ENCODE assay signal across 26 cellular contexts in the genomic region with DNA sequence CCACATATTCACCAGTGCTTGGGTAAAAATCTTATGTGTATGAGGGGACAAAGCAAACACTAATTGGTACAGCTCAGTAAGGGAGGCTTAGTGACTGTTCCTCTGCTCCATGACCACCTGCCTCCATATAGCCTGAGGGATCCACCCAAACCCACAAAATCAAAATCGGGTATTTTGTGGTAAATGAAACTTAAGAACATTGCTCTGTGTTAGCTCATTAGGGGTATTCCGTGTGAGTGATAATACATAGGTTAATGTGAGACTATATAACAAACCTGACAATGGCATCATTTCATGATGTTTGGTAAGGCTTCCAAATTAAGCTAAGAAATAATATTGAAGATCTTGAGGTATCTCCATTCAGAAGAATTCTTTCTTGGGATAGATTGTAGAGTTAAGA. TPM values are rescaled to one million over a fixed set of nuclear protein-coding genes. Genes with fewer than 3 reads are reported as not detected.
"Had no signal": no experiment of that assay in that cellular context is flagged by ENCODE, and none has a peak within 500 bp of the region (broad histone marks: within the 10 kb centered on the region; RNA-seq: fewer than 3 reads in every experiment).

No MANE protein-coding gene starts in this region.

- H3K9ac ChIP-seq: neural progenitor cell had no signal

- H3K4me1 Mint-ChIP-seq: endodermal cell, neural progenitor cell had no signal

- ATAC-seq: left cardiac atrium; lower lobe of right lung; natural killer cell treated with Interleukin-12 subunit alpha and Interleukin-12 subunit beta and Interleukin-15 and Interleukin-18, amount 100 ng/mL, for 72 hours; pancreas; right cardiac atrium; upper lobe of right lung had no signal

- H3K27ac ChIP-seq: hepatocyte, left ventricle myocardium inferior, lower lobe of right lung, neural progenitor cell, pancreas, testis, tibial nerve, upper lobe of right lung, vagina had no signal

- H3K4me2 ChIP-seq: hepatocyte, neural progenitor cell had no signal

- H3K4me3 Mint-ChIP-seq: endodermal cell; natural killer cell treated with Interleukin-12 subunit alpha and Interleukin-12 subunit beta and Interleukin-15 and Interleukin-18, amount 100 ng/mL, for 72 hours; neural progenitor cell; stimulated activated naive CD8-positive, alpha-beta T cell treated with anti-CD3 and anti-CD28 coated beads, Interleukin-15, Interleukin-2, amounts not matched to agents 100 ng/mL and 50 ng/mL, for 24 hours had no signal

- DNase-seq: dermis blood vessel endothelial cell; endodermal cell; foreskin melanocyte; head of caudate nucleus; kidney; left cardiac atrium; left ventricle myocardium inferior; lower lobe of right lung; mesenchymal stem cell; midbrain; nucleus accumbens; pancreas; right cardiac atrium; small intestine; stimulated activated CD4-positive, alpha-beta T cell treated with anti-CD3 and anti-CD28 coated beads, Interleukin-12 subunit alpha, Interleukin-12 subunit beta, amount 100 ng/mL, for 4 hours; testis; upper lobe of right lung had no signal

- H3K27me3 Mint-ChIP-seq: natural killer cell treated with Interleukin-12 subunit alpha and Interleukin-12 subunit beta and Interleukin-15 and Interleukin-18, amount 100 ng/mL, for 72 hours; progenitor cell of endocrine pancreas; stimulated activated naive CD8-positive, alpha-beta T cell treated with anti-CD3 and anti-CD28 coated beads, Interleukin-15, Interleukin-2, amounts not matched to agents 100 ng/mL and 50 ng/mL, for 24 hours had no signal

- H2AFZ ChIP-seq: hepatocyte, neural progenitor cell had no signal

- H3K4me3 ChIP-seq: hepatocyte, left ventricle myocardium inferior, lower lobe of right lung, neural progenitor cell, pancreas, testis, tibial nerve, upper lobe of right lung, vagina had no signal

- H3K4me1 ChIP-seq: left ventricle myocardium inferior, lower lobe of right lung, neural progenitor cell, pancreas, testis, tibial nerve, upper lobe of right lung, vagina had no signal

- H3K9me3 ChIP-seq: left ventricle myocardium inferior, lower lobe of right lung, pancreas, testis, tibial nerve, upper lobe of right lung, vagina had no signal

- H3K27me3 ChIP-seq: hepatocyte, neural progenitor cell, pancreas, testis, tibial nerve, upper lobe of right lung, vagina had no signal

- H3K27ac Mint-ChIP-seq: endodermal cell, neural progenitor cell, progenitor cell of endocrine pancreas had no signal

- H3K9me3 Mint-ChIP-seq: endodermal cell; natural killer cell treated with Interleukin-12 subunit alpha and Interleukin-12 subunit beta and Interleukin-15 and Interleukin-18, amount 100 ng/mL, for 72 hours; neural progenitor cell; stimulated activated naive CD8-positive, alpha-beta T cell treated with anti-CD3 and anti-CD28 coated beads, Interleukin-15, Interleukin-2, amounts not matched to agents 100 ng/mL and 50 ng/mL, for 24 hours had no signal

RNA-seq across cellular contexts. Expression of gene TMCO2, which starts 43.6 kb away (rescaled TPM):
- total RNA-seq: dermis blood vessel endothelial cell; endodermal cell; hepatocyte; kidney; left cardiac atrium; left ventricle myocardium inferior; lower lobe of right lung; natural killer cell treated with Interleukin-12 subunit alpha and Interleukin-12 subunit beta and Interleukin-15 and Interleukin-18, amount 100 ng/mL, for 72 hours; pancreas; progenitor cell of endocrine pancreas; right cardiac atrium; subcutaneous adipose tissue; tibial nerve; upper lobe of right lung; vagina had no signal
- polyA plus RNA-seq: esophagus, pancreas, right cardiac atrium, small intestine had no signal
